Comparison of ENCODE assay signal across 8 cellular contexts in genomic region chr2:232781765-232782164, GRCh38. TPM values are rescaled to one million over a fixed set of nuclear protein-coding genes. Genes with fewer than 3 reads are reported as not detected.
DNase-seq lines count a peak whose midpoint lies in the region; ATAC-seq and TF ChIP-seq lines count a peak whose summit lies in the region.

No MANE protein-coding gene starts in this region.

- H3K36me3 ChIP-seq in Caco-2 (ENCODE audit: control insufficient read depth, insufficient read depth, low read length), result no peaks in the 10 kb centered on the region

- POLR2A ChIA-PET in activated CD8-positive, alpha-beta T cell treated with anti-CD3 and anti-CD28 coated beads for 36 hours (lab: Charles Lee), result no interaction called here
- POLR2A ChIA-PET in Caco-2 (lab: Charles Lee), result no interaction called here

- peaks cover 10% of the 10 kb centered on the region for H3K4me1 Mint-ChIP-seq in activated CD8-positive, alpha-beta T cell treated with anti-CD3 and anti-CD28 coated beads for 36 hours (ENCODE audit: low read depth)
- H3K4me1 Mint-ChIP-seq in Caco-2 (ENCODE audit: low read depth, unreplicated experiment), result peaks cover 7% of the 10 kb centered on the region

- no peaks in the 10 kb centered on the region for H3K9me3 ChIP-seq in Caco-2

- H3K4me1 ChIP-seq in Caco-2, result peaks cover 14% of the 10 kb centered on the region

- no peaks in the 10 kb centered on the region for H3K27me3 ChIP-seq in Caco-2 (replicated peaks; ENCODE audit: control insufficient read depth, insufficient read depth, low read length)

- no TSS peak for BruUV-seq in Caco-2 (replicated peaks; lab: Mats Ljungman, UMichigan)

- peak; percentile 52 for DNase-seq in AG09309 (ENCODE audit: low read depth)
- peak; percentile 65 for DNase-seq in activated CD8-positive, alpha-beta T cell treated with anti-CD3 and anti-CD28 coated beads for 36 hours
- DNase-seq in mucosa of gallbladder (ENCODE audit: low spot score), result peak; percentile 50
- no peak for DNase-seq in COLO668 (lab: John Stamatoyannopoulos, UW; ENCODE audit: unreplicated experiment)
- DNase-seq in NCI-H82 treated with DMSO at 0.1 percent for 48 hours (lab: John Stamatoyannopoulos, UW; ENCODE audit: unreplicated experiment), result no peak
- DNase-seq in Caco-2, result no peak

- H3K27ac Mint-ChIP-seq in activated CD8-positive, alpha-beta T cell treated with anti-CD3 and anti-CD28 coated beads for 36 hours, result peak overlapping the region; percentile 47
- H3K27ac Mint-ChIP-seq in Caco-2 (ENCODE audit: unreplicated experiment), result no peak overlapping the region

- H3K36me3 Mint-ChIP-seq in activated CD8-positive, alpha-beta T cell treated with anti-CD3 and anti-CD28 coated beads for 36 hours (ENCODE audit: low read depth), result peaks cover 25% of the 10 kb centered on the region
- peaks cover 12% of the 10 kb centered on the region for H3K36me3 Mint-ChIP-seq in Caco-2 (ENCODE audit: insufficient read depth, unreplicated experiment)

- H3K4me3 ChIP-seq in AG09309 (ENCODE audit: control insufficient read depth, low read depth, low read length), result no peak overlapping the region
- no peak overlapping the region for H3K4me3 ChIP-seq in Caco-2 (ENCODE audit: low read depth, low read length)

- ATAC-seq in GM19023 (IDR thresholded peaks at IDR 0.05; ENCODE audit: unreplicated experiment) (peak; percentile 88), HG03196 (IDR thresholded peaks at IDR 0.05; ENCODE audit: unreplicated experiment) (peak; percentile 93)
- peak; percentile 99 for ATAC-seq in activated CD8-positive, alpha-beta T cell treated with anti-CD3 and anti-CD28 coated beads for 36 hours

- no peaks in the 10 kb centered on the region for H3K27me3 Mint-ChIP-seq in activated CD8-positive, alpha-beta T cell treated with anti-CD3 and anti-CD28 coated beads for 36 hours
- H3K27me3 Mint-ChIP-seq in Caco-2 (ENCODE audit: insufficient read depth, unreplicated experiment), result no peaks in the 10 kb centered on the region

- CTCF ChIA-PET in activated CD8-positive, alpha-beta T cell treated with anti-CD3 and anti-CD28 coated beads for 36 hours (lab: Charles Lee), result no interaction called here
- CTCF ChIA-PET in Caco-2 (lab: Charles Lee), result no interaction called here

- no peaks in the 10 kb centered on the region for H3K9me3 Mint-ChIP-seq in activated CD8-positive, alpha-beta T cell treated with anti-CD3 and anti-CD28 coated beads for 36 hours
- no peaks in the 10 kb centered on the region for H3K9me3 Mint-ChIP-seq in Caco-2 (ENCODE audit: unreplicated experiment)

- intact Hi-C loops in activated CD8-positive, alpha-beta T cell treated with anti-CD3 and anti-CD28 coated beads for 36 hours (cut with micrococcal nuclease), result no loop called here
- intact Hi-C loops in Caco-2 (cut with micrococcal nuclease; ENCODE audit: unreplicated experiment), result no loop called here

- TF ChIP-seq CTCF in AG09309 (IDR thresholded peaks at IDR 0.05; ENCODE audit: control insufficient read depth, insufficient read depth, low read depth, low read length, missing control alignments) (no peak), Caco-2 (IDR thresholded peaks at IDR 0.05; ENCODE audit: insufficient read depth in 1 of 2, low read depth in 1 of 2, low read length in 1 of 2, severe bottlenecking in 1 of 2, unreplicated experiment in 1 of 2) (no peak)
- no peak for TF ChIP-seq CTCF in activated CD8-positive, alpha-beta T cell treated with anti-CD3 and anti-CD28 coated beads for 36 hours (IDR thresholded peaks at IDR 0.05)

- H3K4me3 Mint-ChIP-seq in activated CD8-positive, alpha-beta T cell treated with anti-CD3 and anti-CD28 coated beads for 36 hours, result no peak overlapping the region
- no peak overlapping the region for H3K4me3 Mint-ChIP-seq in Caco-2 (ENCODE audit: unreplicated experiment)

RNA-seq across cellular contexts. Expression of gene KCNJ13, which starts 5.4 kb away (rescaled TPM):
- not detected for total RNA-seq in activated CD8-positive, alpha-beta T cell treated with anti-CD3 and anti-CD28 coated beads for 36 hours
- 3.0 TPM for total RNA-seq in mucosa of gallbladder
- total RNA-seq in Caco-2 (2022), result 0.23 and 0.59 TPM in 2 replicates

Comparison
In these comparisons a context has a peak if more than half of its experiments do, and no peak if none do; other contexts are left out.
1. DNase-seq: peak in AG09309 (single experiment), activated CD8-positive, alpha-beta T cell treated with anti-CD3 and anti-CD28 coated beads for 36 hours (single experiment) and mucosa of gallbladder (single experiment); none in COLO668 (single experiment), NCI-H82 treated with DMSO at 0.1 percent for 48 hours (single experiment) and Caco-2 (0 of 2).
2. Peak in every context shown above with its lines, with median percentiles within 50 percentile points of each other: ATAC-seq.